In genomic region chr14:38405851-38406630, GRCh38 we compare ENCODE assay signal across 13 cellular contexts.
A peak's percentile ranks its signal among the peaks of the same experiment; 100 is the strongest.
DNase-seq lines count a peak whose midpoint lies in the region; ATAC-seq and TF ChIP-seq lines count a peak whose summit lies in the region.
"Had no signal": no experiment of that assay in that cellular context is flagged by ENCODE, and none has a peak within 500 bp of the region (broad histone marks: within the 10 kb centered on the region; RNA-seq: fewer than 3 reads in every experiment).

No MANE protein-coding gene starts in this region.

- H3K36me3 ChIP-seq in SK-N-SH (replicated peaks in 1 of 2; ENCODE audit: control insufficient read depth in 1 of 2, insufficient read depth in 2 of 2, low read length in 1 of 2) = no peaks in the 10 kb centered on the region
- no peaks in the 10 kb centered on the region for H3K36me3 ChIP-seq in mesendoderm (ENCODE audit: control insufficient read depth, insufficient read depth, low read length)
- no peaks in the 10 kb centered on the region for H3K36me3 ChIP-seq in WERI-Rb-1
- no peaks in the 10 kb centered on the region for H3K36me3 ChIP-seq in esophagus muscularis mucosa
- H3K36me3 ChIP-seq: gastroesophageal sphincter, spleen had no signal

- H3K9ac ChIP-seq in SK-N-SH = no peak overlapping the region
- H3K9ac ChIP-seq in mesendoderm (ENCODE audit: low read length) = no peak overlapping the region

- H2BK15ac ChIP-seq in mesendoderm (replicated peaks; ENCODE audit: low read depth) = no peak overlapping the region

- no peaks in the 10 kb centered on the region for H4K20me1 ChIP-seq in SK-N-SH (ENCODE audit: insufficient read depth)

- no peak for ATAC-seq in GM18868 (IDR thresholded peaks at IDR 0.05; ENCODE audit: unreplicated experiment)
- ATAC-seq: activated CD8-positive, alpha-beta T cell treated with anti-CD3 and anti-CD28 coated beads for 36 hours; gastroesophageal sphincter had no signal

- DNase-seq in DMS153 (lab: John Stamatoyannopoulos, UW) (peak; percentile 77), NCI-H1105 (lab: John Stamatoyannopoulos, UW) (peak; percentile 89), SK-N-SH (no peak), mesendoderm (peak; percentile 74), WERI-Rb-1 (no peak), dedifferentiated amniotic fluid mesenchymal stem cell (ENCODE audit: extremely low spot score) (no peak), esophagus muscularis mucosa (ENCODE audit: extremely low spot score) (no peak)
- DNase-seq: activated CD8-positive, alpha-beta T cell treated with anti-CD3 and anti-CD28 coated beads for 36 hours; anterior cingulate cortex; spleen; stimulated activated naive B cell treated with anti-CD40 and anti-IgM and Interleukin-4, amounts not matched to agents 10 μg/mL and 1 μg/mL and 100 μg/mL, for 72 hours had no signal

- H3K4me2 ChIP-seq in SK-N-SH (peak overlapping the region; percentile 47), mesendoderm (ENCODE audit: low read length) (no peak overlapping the region)

- no peak overlapping the region for H2AK5ac ChIP-seq in mesendoderm (ENCODE audit: low read length)

- POLR2A ChIA-PET in SK-N-SH (lab: Yijun Ruan, JAX) = no interaction called here

- H3K4ac ChIP-seq in mesendoderm (ENCODE audit: low read depth, low read length) = no peak overlapping the region

- no peaks in the 10 kb centered on the region for H3K9me2 ChIP-seq in SK-N-SH

- intact Hi-C loops in esophagus muscularis mucosa (cut with DNase I) = no loop called here

- H3K79me1 ChIP-seq in mesendoderm (ENCODE audit: low read length) = no peaks in the 10 kb centered on the region

- TF ChIP-seq CTCF in SK-N-SH (IDR thresholded peaks at IDR 0.05) (peak; percentile 19), WERI-Rb-1 (IDR thresholded peaks at IDR 0.05; ENCODE audit: low read depth, low read length) (no peak), esophagus muscularis mucosa (IDR thresholded peaks at IDR 0.05) (no peak)

- no peak for TF ChIP-seq RAD21 in SK-N-SH (IDR thresholded peaks at IDR 0.05; ENCODE audit: low read length)

- CTCF ChIA-PET in SK-N-SH (lab: Yijun Ruan, JAX) = no interaction called here

- no peak overlapping the region for H4K8ac ChIP-seq in mesendoderm (ENCODE audit: low read depth, low read length)

- H2BK5ac ChIP-seq in mesendoderm (ENCODE audit: low read length) = no peak overlapping the region

- H3F3A ChIP-seq in SK-N-SH (replicated peaks; ENCODE audit: insufficient read depth) = peaks cover 34% of the 10 kb centered on the region

- H3K23ac ChIP-seq in mesendoderm (ENCODE audit: low read length) = no peak overlapping the region

- H3K27me3 ChIP-seq in SK-N-SH (ENCODE audit: insufficient read depth) = no peaks in the 10 kb centered on the region
- no peaks in the 10 kb centered on the region for H3K27me3 ChIP-seq in mesendoderm (ENCODE audit: insufficient read depth, low read length, poor library complexity)
- H3K27me3 ChIP-seq in WERI-Rb-1 (ENCODE audit: insufficient read depth, low read depth, severe bottlenecking) = peaks cover 62% of the 10 kb centered on the region
- H3K27me3 ChIP-seq in esophagus muscularis mucosa = no peaks in the 10 kb centered on the region
- H3K27me3 ChIP-seq: gastroesophageal sphincter, spleen had no signal

- H3K9me3 ChIP-seq in SK-N-SH = no peaks in the 10 kb centered on the region
- H3K9me3 ChIP-seq in WERI-Rb-1 (ENCODE audit: severe bottlenecking) = no peaks in the 10 kb centered on the region
- no peaks in the 10 kb centered on the region for H3K9me3 ChIP-seq in esophagus muscularis mucosa
- H3K9me3 ChIP-seq: gastroesophageal sphincter, spleen had no signal

- no peaks in the 10 kb centered on the region for H3K79me2 ChIP-seq in SK-N-SH (ENCODE audit: insufficient read depth)
- no peaks in the 10 kb centered on the region for H3K79me2 ChIP-seq in mesendoderm (ENCODE audit: control insufficient read depth, insufficient read depth, low read length)

- no peak for TF ChIP-seq EP300 in SK-N-SH (IDR thresholded peaks at IDR 0.05; ENCODE audit: borderline replicate concordance in 1 of 2, low read depth in 1 of 2, low read length in 1 of 2)
- no peak for TF ChIP-seq EP300 in esophagus muscularis mucosa (IDR thresholded peaks at IDR 0.05)

- H3K4me3 ChIP-seq in SK-N-SH (ENCODE audit: low read depth in 2 of 2, low read length in 1 of 2) = no peak overlapping the region
- H3K4me3 ChIP-seq in mesendoderm (ENCODE audit: low read length) = no peak overlapping the region
- H3K4me3 ChIP-seq in WERI-Rb-1 (ENCODE audit: low read depth, low read length) = no peak overlapping the region
- no peak overlapping the region for H3K4me3 ChIP-seq in esophagus muscularis mucosa
- H3K4me3 ChIP-seq: gastroesophageal sphincter, spleen had no signal

- no peak overlapping the region for H4K5ac ChIP-seq in mesendoderm (ENCODE audit: low read length)

- peak overlapping the region in 1 of 2 experiments; percentile 89; a peak in 2 of 4 replicates for H3K27ac ChIP-seq in SK-N-SH (ENCODE audit: low read depth in 2 of 2, low read length in 1 of 2)
- H3K27ac ChIP-seq in mesendoderm (ENCODE audit: low read depth, low read length) = no peak overlapping the region
- no peak overlapping the region for H3K27ac ChIP-seq in WERI-Rb-1
- no peak overlapping the region for H3K27ac ChIP-seq in esophagus muscularis mucosa (replicated peaks in 1 of 4)
- H3K27ac ChIP-seq: gastroesophageal sphincter, spleen had no signal

- WGBS in SK-N-SH (ENCODE audit: low lambda C conversion rate) = 18% methylated on average over 3 of the region's 3 CpGs
- no CpG with 5 or more reads among the region's 3 CpGs for WGBS in mesendoderm (ENCODE audit: extremely low coverage, insufficient coverage, low lambda C conversion rate)
- WGBS in esophagus muscularis mucosa = 86% methylated on average over 3 of the region's 3 CpGs

- no peak overlapping the region for H3K18ac ChIP-seq in mesendoderm (ENCODE audit: low read length)

- H2AFZ ChIP-seq in SK-N-SH (ENCODE audit: low read depth) = peak overlapping the region; percentile 72

- TF ChIP-seq POLR2A in esophagus muscularis mucosa (IDR thresholded peaks at IDR 0.05; ENCODE audit: low read depth) = no peak

- no peak overlapping the region for H3K56ac ChIP-seq in mesendoderm (ENCODE audit: low read length)

- H3K4me1 ChIP-seq in SK-N-SH (ENCODE audit: control insufficient read depth in 1 of 2, insufficient read depth in 2 of 2, low read depth in 1 of 2, low read length in 1 of 2) (peaks cover 0 to 18% of the 10 kb centered on the region in 2 experiments; a peak in 1 of 4 replicates), mesendoderm (ENCODE audit: control insufficient read depth, low read depth, low read length) (no peaks in the 10 kb centered on the region), esophagus muscularis mucosa (peaks cover 0 to 4% (median 0%) of the 10 kb centered on the region in 4 donors)
- H3K4me1 ChIP-seq: gastroesophageal sphincter, spleen had no signal

- H2BK120ac ChIP-seq in mesendoderm (ENCODE audit: low read depth, low read length) = no peak overlapping the region

TF ChIP-seq in SK-N-SH, 30 proteins besides CTCF, POLR2A, EP300 and RAD21:
- TF ChIP-seq GATA2 (CRISPR knock-in tag; IDR thresholded peaks at IDR 0.05) (no peak), POLR2AphosphoS5 (IDR thresholded peaks at IDR 0.05; ENCODE audit: low read depth, low read length) (no peak), NRF1 (IDR thresholded peaks at IDR 0.05; ENCODE audit: low read depth, low read length) (no peak), SIN3A (IDR thresholded peaks at IDR 0.05; ENCODE audit: borderline replicate concordance, low read depth, low read length) (no peak), IRF3 (IDR thresholded peaks at IDR 0.05; ENCODE audit: low read depth, low read length) (no peak), FOXM1 (IDR thresholded peaks at IDR 0.05; ENCODE audit: low read depth) (no peak)

Comparison
In these comparisons a context has a peak if more than half of its experiments do, and no peak if none do; other contexts are left out.
1. DNase-seq: peak in DMS153 (single experiment), NCI-H1105 (single experiment) and mesendoderm (single experiment); none in SK-N-SH (single experiment), WERI-Rb-1 (single experiment), dedifferentiated amniotic fluid mesenchymal stem cell (single experiment) and esophagus muscularis mucosa (single experiment).